ENCODE assay signal across 27 cellular contexts in the genomic region with DNA sequence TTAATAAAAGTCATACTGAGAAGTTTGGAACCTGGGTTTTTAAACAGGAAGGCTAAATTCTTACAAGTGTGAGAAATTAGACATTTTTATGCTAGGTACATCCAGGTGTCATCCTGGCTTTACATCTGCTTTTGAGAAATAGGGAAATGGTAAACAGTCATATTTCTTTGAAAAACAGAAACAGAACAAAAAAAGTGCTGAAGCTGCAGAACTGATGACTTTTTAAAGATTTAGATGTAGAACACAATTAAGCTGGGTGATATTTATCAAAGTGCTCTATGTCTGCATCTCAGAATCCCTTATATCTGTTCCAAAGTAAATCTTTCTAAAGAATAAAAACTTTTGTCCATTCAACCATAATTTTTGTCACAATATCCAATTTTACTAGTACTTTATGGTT.
"Had no signal": no experiment of that assay in that cellular context is flagged by ENCODE, and none has a peak within 500 bp of the region (broad histone marks: within the 10 kb centered on the region; RNA-seq: fewer than 3 reads in every experiment).

No MANE protein-coding gene starts in this region.

- H3K4me3 ChIP-seq: stomach, suprapubic skin, testis, thoracic aorta, thyroid gland, tibial artery, tibial nerve, transverse colon, upper lobe of left lung, upper lobe of right lung, uterus, vagina had no signal

- H3K9me3 ChIP-seq: suprapubic skin, testis, thoracic aorta, thyroid gland, transverse colon, upper lobe of right lung had no signal

- H3K36me3 ChIP-seq: stomach, suprapubic skin, thoracic aorta, thyroid gland, tibial artery, tibial nerve, transverse colon, upper lobe of left lung, upper lobe of right lung, uterus, vagina had no signal

- H3K4me1 ChIP-seq: stomach, suprapubic skin, testis, thyroid gland, tibial artery, tibial nerve, transverse colon, upper lobe of left lung, upper lobe of right lung, uterus, vagina had no signal

- H3K27me3 ChIP-seq: stomach, suprapubic skin, testis, thyroid gland, tibial artery, tibial nerve, transverse colon, upper lobe of left lung, upper lobe of right lung, uterus, vagina had no signal

- ATAC-seq: stimulated activated effector memory CD8-positive, alpha-beta T cell treated with anti-CD3 and anti-CD28 coated beads, Interleukin-12 subunit alpha, Interleukin-12 subunit beta, amount 100 ng/mL, for 72 hours; stimulated activated memory B cell treated with anti-CD40 and anti-IgM and Interleukin-4, amounts not matched to agents 10 μg/mL and 1 μg/mL and 100 μg/mL, for 72 hours; stimulated activated naive B cell treated with anti-CD40 and anti-IgM and Interleukin-4, amounts not matched to agents 10 μg/mL and 1 μg/mL and 100 μg/mL, for 72 hours; stimulated activated naive CD8-positive, alpha-beta T cell treated with anti-CD3 and anti-CD28 coated beads, Interleukin-15, amount 100 ng/mL, for 72 hours; stimulated activated naive CD8-positive, alpha-beta T cell treated with anti-CD3 and anti-CD28 coated beads, Interleukin-15, Interleukin-2, amounts not matched to agents 100 U/mL and 50 U/mL, for 24 hours; upper lobe of right lung had no signal

- FAIRE-seq: urothelium cell line had no signal

- DNase-seq: stimulated activated CD4-positive, alpha-beta T cell treated with anti-CD3 and anti-CD28 coated beads, Interleukin-2, amount 100 ng/mL, for 48 hours; stimulated activated CD4-positive, alpha-beta T cell treated with anti-CD3 and anti-CD28 coated beads, Interleukin-4, amount 100 ng/mL, for 1 hour; stimulated activated CD4-positive, alpha-beta T cell treated with anti-CD3 and anti-CD28 coated beads, Interleukin-4, amount 100 ng/mL, for 24 hours; stimulated activated CD4-positive, alpha-beta T cell treated with anti-CD3 and anti-CD28 coated beads, Interleukin-4, amount 100 ng/mL, for 4 hours; stimulated activated CD8-positive, alpha-beta memory T cell treated with anti-CD3 and anti-CD28 coated beads, Interleukin-4, amount 100 ng/mL, for 48 hours; stimulated activated naive B cell treated with anti-CD40 and anti-IgM and Interleukin-4, amounts not matched to agents 10 μg/mL and 1 μg/mL and 100 μg/mL, for 72 hours; stimulated activated naive CD4-positive, alpha-beta T cell; stimulated activated naive CD4-positive, alpha-beta T cell treated with Interleukin-2 at 50 U/mL for 16 hours; stimulated activated naive CD8-positive, alpha-beta T cell treated with anti-CD3 and anti-CD28 coated beads, Interleukin-15, amount 100 ng/mL, for 72 hours; stimulated activated naive CD8-positive, alpha-beta T cell treated with anti-CD3 and anti-CD28 coated beads, Interleukin-15, Interleukin-2, amounts not matched to agents 100 U/mL and 50 U/mL, for 24 hours; stomach; substantia nigra; testis; thyroid gland; tibial artery; transverse colon; trophoblast cell; upper lobe of left lung; upper lobe of right lung; uterus had no signal

- H3K27ac ChIP-seq: stomach, suprapubic skin, testis, thoracic aorta, thyroid gland, tibial artery, tibial nerve, transverse colon, upper lobe of left lung, upper lobe of right lung, uterus, vagina had no signal
